Comparison of ENCODE assay signal across 1 cellular context in genomic region chr20:33679758-33680485, GRCh38.
TF ChIP-seq lines count a peak whose summit lies in the region.

No MANE protein-coding gene starts in this region.

TF ChIP-seq in HCT116, 20 proteins besides CTCF, POLR2A, EP300 and RAD21:
- TF ChIP-seq CEBPB (IDR thresholded peaks at IDR 0.05; ENCODE audit: low read depth): no peak
- TF ChIP-seq EGR1 (IDR thresholded peaks at IDR 0.05; ENCODE audit: low read depth): no peak
- no peak for TF ChIP-seq SRF (IDR thresholded peaks at IDR 0.05; ENCODE audit: low read depth)
